8 cellular contexts compared by ENCODE assay signal in genomic region chr1:160251687-160252526, GRCh38. TPM values are rescaled to one million over a fixed set of nuclear protein-coding genes. Genes with fewer than 3 reads are reported as not detected.
DNase-seq lines count a peak whose midpoint lies in the region; ATAC-seq, FAIRE-seq and TF ChIP-seq lines count a peak whose summit lies in the region.

No MANE protein-coding gene starts in this region.

- DNase-seq in AG09319 (ENCODE audit: extremely low read depth, low read depth): peak; percentile 50
- DNase-seq in KBM-7: peak; percentile 62
- DNase-seq in RCC 7860 (ENCODE audit: low spot score): peak; percentile 39
- DNase-seq in activated effector memory CD4-positive, alpha-beta T cell treated with anti-CD3 and anti-CD28 coated beads, Interleukin-2, amount 50 U/mL, for 16 hours: peak; percentile 79
- DNase-seq in foreskin fibroblast: peak; percentile 58 to 85
- DNase-seq in non-pigmented ciliary epithelial cell (ENCODE audit: low read depth): peak; percentile 30
- peak; percentile 74 for DNase-seq in ureter (ENCODE audit: low spot score)

- TF ChIP-seq CTCF in AG09319 (IDR thresholded peaks at IDR 0.05; ENCODE audit: low read depth, low read length): peak; percentile 77
- TF ChIP-seq CTCF in foreskin fibroblast (IDR thresholded peaks at IDR 0.05; ENCODE audit: low read depth, low read length): peak; percentile 62

- FAIRE-seq in RCC 7860 (lab: Jason Lieb, UNC): peak; percentile 34

- H3K4me3 ChIP-seq in foreskin fibroblast (ENCODE audit: low read depth in 1 of 2, low read length in 2 of 2): no peak overlapping the region

- peak; percentile 82 for ATAC-seq in GM18868 (IDR thresholded peaks at IDR 0.05; ENCODE audit: unreplicated experiment)

- in situ Hi-C loops in KBM-7 (cut with MboI; ENCODE audit: low pct_unique_long_range_greater_than_20kb, low sequenced_read_pairs): no loop called here

RNA-seq across cellular contexts. Expression of gene DCAF8, which starts 10.4 kb away (rescaled TPM):
- 137 TPM for total RNA-seq in ureter

RNA-seq across cellular contexts. Expression of gene PEX19, which starts 33.0 kb away (rescaled TPM):
- 102 TPM for total RNA-seq in ureter

RNA-seq across cellular contexts. Expression of gene PEA15, which starts 46.7 kb away (rescaled TPM):
- 133 TPM for total RNA-seq in ureter
